Comparison of ENCODE assay signal across 13 cellular contexts in the genomic region with DNA sequence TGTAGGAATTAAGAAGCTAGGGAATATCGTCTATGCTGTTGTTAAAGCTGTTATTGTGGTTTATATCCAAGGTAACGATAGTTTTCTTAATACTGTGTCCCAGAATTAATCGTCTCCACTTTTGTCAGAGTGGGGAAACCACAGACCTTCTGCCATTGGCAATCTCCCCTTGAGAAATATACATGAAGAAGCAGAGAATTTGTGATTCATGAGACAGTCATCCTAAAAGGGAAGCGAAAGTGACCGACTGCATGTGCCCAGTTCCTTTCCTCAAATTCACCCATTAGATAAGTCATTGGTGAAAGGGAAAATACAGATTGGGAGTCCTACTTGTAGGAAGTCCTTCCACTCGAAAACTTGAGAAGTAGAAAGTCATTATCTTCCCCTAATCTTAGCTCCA. TPM values are rescaled to one million over a fixed set of nuclear protein-coding genes. Genes with fewer than 3 reads are reported as not detected.
DNase-seq lines count a peak whose midpoint lies in the region; FAIRE-seq and TF ChIP-seq lines count a peak whose summit lies in the region.
"Had no signal": no experiment of that assay in that cellular context is flagged by ENCODE, and none has a peak within 500 bp of the region (broad histone marks: within the 10 kb centered on the region; RNA-seq: fewer than 3 reads in every experiment).

No MANE protein-coding gene starts in this region.

- no peak overlapping the region for H3K27ac Mint-ChIP-seq in chondrocyte (ENCODE audit: unreplicated experiment)
- H3K27ac Mint-ChIP-seq: dendritic cell treated with granulocyte-macrophage colony-stimulating factor and Interleukin-4, amounts not matched to agents 40 ng/mL and 50 ng/mL, for 4 days; IgD-negative memory B cell; naive thymus-derived CD8-positive, alpha-beta T cell had no signal

- H3K4me3 Mint-ChIP-seq in chondrocyte (ENCODE audit: unreplicated experiment) = no peak overlapping the region
- H3K4me3 Mint-ChIP-seq: dendritic cell treated with granulocyte-macrophage colony-stimulating factor and Interleukin-4, amounts not matched to agents 40 ng/mL and 50 ng/mL, for 4 days; IgD-negative memory B cell; naive thymus-derived CD8-positive, alpha-beta T cell had no signal

- no peaks in the 10 kb centered on the region for H3K27me3 Mint-ChIP-seq in chondrocyte (ENCODE audit: low read depth)
- H3K27me3 Mint-ChIP-seq: IgD-negative memory B cell; naive thymus-derived CD8-positive, alpha-beta T cell had no signal

- H3K9me3 Mint-ChIP-seq in chondrocyte (ENCODE audit: low read depth) = no peaks in the 10 kb centered on the region
- H3K9me3 Mint-ChIP-seq: dendritic cell treated with granulocyte-macrophage colony-stimulating factor and Interleukin-4, amounts not matched to agents 40 ng/mL and 50 ng/mL, for 4 days; IgD-negative memory B cell; naive thymus-derived CD8-positive, alpha-beta T cell had no signal

- peaks cover 11% of the 10 kb centered on the region for H3K36me3 Mint-ChIP-seq in chondrocyte (ENCODE audit: low read depth)

- TF ChIP-seq CTCF in chondrocyte (IDR thresholded peaks at IDR 0.05) = no peak

- FAIRE-seq in RCC 7860 (lab: Jason Lieb, UNC) = peak; percentile 86

- H3K4me1 Mint-ChIP-seq in chondrocyte (ENCODE audit: low read depth) = peaks cover 23% of the 10 kb centered on the region

- DNase-seq in Daoy (ENCODE audit: low read depth) (peak; percentile 67), HCEC 1CT (peak; percentile 75), RCC 7860 (ENCODE audit: low spot score) (peak; percentile 85), kidney tubule cell (ENCODE audit: low spot score) (peak; percentile 73), NCI-H1417 treated with DMSO at 0.1 percent for 48 hours (lab: John Stamatoyannopoulos, UW) (no peak), SK-N-DZ (ENCODE audit: low spot score) (no peak), chondrocyte (ENCODE audit: low spot score) (no peak)
- DNase-seq in activated effector memory CD4-positive, alpha-beta T cell treated with anti-CD3 and anti-CD28 coated beads, Interleukin-2, amount 50 U/mL, for 16 hours = no peak
- DNase-seq: activated T-cell treated with anti-CD3 and anti-CD28 coated beads, Interleukin-2, amount 50 U/mL, for 1 hour; naive thymus-derived CD8-positive, alpha-beta T cell; T-helper 9 cell had no signal

RNA-seq across cellular contexts. Expression of a gene that starts 26.6 kb away (rescaled TPM):
- 7.5 and 9.3 TPM in 2 replicates for total RNA-seq in Daoy (2014; rRNA removed; shearing (Covaris generic))
- 16.7 TPM in 2 replicates for polyA plus RNA-seq in SK-N-DZ (2014; cell fraction: cytosol; rRNA removed)
- polyA plus RNA-seq in SK-N-DZ (2014; cell fraction: nucleus; rRNA removed) = 12.5 and 28.3 TPM in 2 replicates
- 25.8 to 51.9 TPM (median 28.8 TPM) in 3 replicates for total RNA-seq in chondrocyte

Comparison
In these comparisons a context has a peak if more than half of its experiments do, and no peak if none do; other contexts are left out.
1. DNase-seq: peak in Daoy (single experiment), HCEC 1CT (single experiment), RCC 7860 (single experiment) and kidney tubule cell (single experiment); none in NCI-H1417 treated with DMSO at 0.1 percent for 48 hours (single experiment), SK-N-DZ (single experiment), activated effector memory CD4-positive, alpha-beta T cell treated with anti-CD3 and anti-CD28 coated beads, Interleukin-2, amount 50 U/mL, for 16 hours (single experiment) and chondrocyte (single experiment).